Comparison of ENCODE assay signal across 1 cellular context in the genomic region with DNA sequence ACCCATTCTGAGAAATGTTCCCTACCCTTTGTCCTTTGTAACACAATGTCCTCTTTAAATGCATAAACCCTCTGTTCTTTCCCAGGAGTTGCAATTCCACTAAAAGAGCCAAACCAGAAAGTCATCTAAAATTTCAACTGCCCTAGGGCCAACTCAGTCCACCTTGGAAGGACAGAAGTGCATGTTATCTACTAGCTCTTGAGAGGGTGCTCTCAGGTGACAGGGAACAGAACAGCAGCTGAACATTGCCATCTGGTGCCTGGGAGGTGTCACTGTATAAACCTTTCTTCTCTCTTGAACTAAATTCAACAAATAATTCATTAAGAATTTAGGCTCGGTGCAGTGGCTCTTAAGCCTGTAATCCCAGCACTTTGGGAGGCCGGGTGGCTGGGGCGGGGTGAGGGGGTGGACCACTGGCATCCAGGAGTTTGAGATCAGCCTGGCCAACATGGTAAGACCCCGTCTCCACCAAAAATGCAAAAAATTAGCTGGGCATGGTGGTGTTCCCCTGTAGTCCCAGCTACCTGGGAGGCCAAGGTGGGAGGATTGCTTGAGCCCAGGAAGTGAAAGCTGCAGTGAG.
TF ChIP-seq lines count a peak whose summit lies in the region.

No MANE protein-coding gene starts in this region.

TF ChIP-seq in HepG2, 621 proteins besides CTCF, POLR2A, EP300 and RAD21 (continued from another document):
- TF ChIP-seq, protein P1, sequence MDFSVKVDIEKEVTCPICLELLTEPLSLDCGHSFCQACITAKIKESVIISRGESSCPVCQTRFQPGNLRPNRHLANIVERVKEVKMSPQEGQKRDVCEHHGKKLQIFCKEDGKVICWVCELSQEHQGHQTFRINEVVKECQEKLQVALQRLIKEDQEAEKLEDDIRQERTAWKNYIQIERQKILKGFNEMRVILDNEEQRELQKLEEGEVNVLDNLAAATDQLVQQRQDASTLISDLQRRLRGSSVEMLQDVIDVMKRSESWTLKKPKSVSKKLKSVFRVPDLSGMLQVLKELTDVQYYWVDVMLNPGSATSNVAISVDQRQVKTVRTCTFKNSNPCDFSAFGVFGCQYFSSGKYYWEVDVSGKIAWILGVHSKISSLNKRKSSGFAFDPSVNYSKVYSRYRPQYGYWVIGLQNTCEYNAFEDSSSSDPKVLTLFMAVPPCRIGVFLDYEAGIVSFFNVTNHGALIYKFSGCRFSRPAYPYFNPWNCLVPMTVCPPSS (IDR thresholded peaks at IDR 0.05): no peak
- TF ChIP-seq, protein P2, sequence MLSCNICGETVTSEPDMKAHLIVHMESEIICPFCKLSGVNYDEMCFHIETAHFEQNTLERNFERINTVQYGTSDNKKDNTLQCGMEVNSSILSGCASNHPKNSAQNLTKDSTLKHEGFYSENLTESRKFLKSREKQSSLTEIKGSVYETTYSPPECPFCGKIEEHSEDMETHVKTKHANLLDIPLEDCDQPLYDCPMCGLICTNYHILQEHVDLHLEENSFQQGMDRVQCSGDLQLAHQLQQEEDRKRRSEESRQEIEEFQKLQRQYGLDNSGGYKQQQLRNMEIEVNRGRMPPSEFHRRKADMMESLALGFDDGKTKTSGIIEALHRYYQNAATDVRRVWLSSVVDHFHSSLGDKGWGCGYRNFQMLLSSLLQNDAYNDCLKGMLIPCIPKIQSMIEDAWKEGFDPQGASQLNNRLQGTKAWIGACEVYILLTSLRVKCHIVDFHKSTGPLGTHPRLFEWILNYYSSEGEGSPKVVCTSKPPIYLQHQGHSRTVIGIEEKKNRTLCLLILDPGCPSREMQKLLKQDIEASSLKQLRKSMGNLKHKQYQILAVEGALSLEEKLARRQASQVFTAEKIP (CRISPR knock-in tag; IDR thresholded peaks at IDR 0.05; ENCODE audit: borderline replicate concordance): no peak
- TF ChIP-seq, protein P3, sequence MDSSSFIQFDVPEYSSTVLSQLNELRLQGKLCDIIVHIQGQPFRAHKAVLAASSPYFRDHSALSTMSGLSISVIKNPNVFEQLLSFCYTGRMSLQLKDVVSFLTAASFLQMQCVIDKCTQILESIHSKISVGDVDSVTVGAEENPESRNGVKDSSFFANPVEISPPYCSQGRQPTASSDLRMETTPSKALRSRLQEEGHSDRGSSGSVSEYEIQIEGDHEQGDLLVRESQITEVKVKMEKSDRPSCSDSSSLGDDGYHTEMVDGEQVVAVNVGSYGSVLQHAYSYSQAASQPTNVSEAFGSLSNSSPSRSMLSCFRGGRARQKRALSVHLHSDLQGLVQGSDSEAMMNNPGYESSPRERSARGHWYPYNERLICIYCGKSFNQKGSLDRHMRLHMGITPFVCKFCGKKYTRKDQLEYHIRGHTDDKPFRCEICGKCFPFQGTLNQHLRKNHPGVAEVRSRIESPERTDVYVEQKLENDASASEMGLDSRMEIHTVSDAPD (CRISPR knock-in tag; IDR thresholded peaks at IDR 0.05): no peak
- no peak for TF ChIP-seq ETV5 (CRISPR knock-in tag; IDR thresholded peaks at IDR 0.05; ENCODE audit: borderline replicate concordance)
- no peak for TF ChIP-seq PHF20 (CRISPR knock-in tag; IDR thresholded peaks at IDR 0.05)
- TF ChIP-seq, protein P4, sequence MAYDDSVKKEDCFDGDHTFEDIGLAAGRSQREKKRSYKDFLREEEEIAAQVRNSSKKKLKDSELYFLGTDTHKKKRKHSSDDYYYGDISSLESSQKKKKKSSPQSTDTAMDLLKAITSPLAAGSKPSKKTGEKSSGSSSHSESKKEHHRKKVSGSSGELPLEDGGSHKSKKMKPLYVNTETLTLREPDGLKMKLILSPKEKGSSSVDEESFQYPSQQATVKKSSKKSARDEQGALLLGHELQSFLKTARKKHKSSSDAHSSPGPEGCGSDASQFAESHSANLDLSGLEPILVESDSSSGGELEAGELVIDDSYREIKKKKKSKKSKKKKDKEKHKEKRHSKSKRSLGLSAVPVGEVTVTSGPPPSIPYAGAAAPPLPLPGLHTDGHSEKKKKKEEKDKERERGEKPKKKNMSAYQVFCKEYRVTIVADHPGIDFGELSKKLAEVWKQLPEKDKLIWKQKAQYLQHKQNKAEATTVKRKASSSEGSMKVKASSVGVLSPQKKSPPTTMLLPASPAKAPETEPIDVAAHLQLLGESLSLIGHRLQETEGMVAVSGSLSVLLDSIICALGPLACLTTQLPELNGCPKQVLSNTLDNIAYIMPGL (CRISPR knock-in tag; IDR thresholded peaks at IDR 0.05; ENCODE audit: borderline replicate concordance in 1 of 2, low read depth in 1 of 2): peak in 1 of 2 experiments; percentile 38; a peak in 1 of 4 replicates
- no peak for TF ChIP-seq ZNF101 (CRISPR knock-in tag; IDR thresholded peaks at IDR 0.05; ENCODE audit: borderline replicate concordance, low read depth)
- TF ChIP-seq ZSCAN25 (CRISPR knock-in tag; IDR thresholded peaks at IDR 0.05): no peak
- no peak for TF ChIP-seq DPF2 (CRISPR knock-in tag; IDR thresholded peaks at IDR 0.05; ENCODE audit: borderline replicate concordance, low read depth)
- no peak for TF ChIP-seq TBX3 (IDR thresholded peaks at IDR 0.05; ENCODE audit: borderline replicate concordance)
- TF ChIP-seq, protein P5, sequence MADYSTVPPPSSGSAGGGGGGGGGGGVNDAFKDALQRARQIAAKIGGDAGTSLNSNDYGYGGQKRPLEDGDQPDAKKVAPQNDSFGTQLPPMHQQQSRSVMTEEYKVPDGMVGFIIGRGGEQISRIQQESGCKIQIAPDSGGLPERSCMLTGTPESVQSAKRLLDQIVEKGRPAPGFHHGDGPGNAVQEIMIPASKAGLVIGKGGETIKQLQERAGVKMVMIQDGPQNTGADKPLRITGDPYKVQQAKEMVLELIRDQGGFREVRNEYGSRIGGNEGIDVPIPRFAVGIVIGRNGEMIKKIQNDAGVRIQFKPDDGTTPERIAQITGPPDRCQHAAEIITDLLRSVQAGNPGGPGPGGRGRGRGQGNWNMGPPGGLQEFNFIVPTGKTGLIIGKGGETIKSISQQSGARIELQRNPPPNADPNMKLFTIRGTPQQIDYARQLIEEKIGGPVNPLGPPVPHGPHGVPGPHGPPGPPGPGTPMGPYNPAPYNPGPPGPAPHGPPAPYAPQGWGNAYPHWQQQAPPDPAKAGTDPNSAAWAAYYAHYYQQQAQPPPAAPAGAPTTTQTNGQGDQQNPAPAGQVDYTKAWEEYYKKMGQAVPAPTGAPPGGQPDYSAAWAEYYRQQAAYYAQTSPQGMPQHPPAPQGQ (CRISPR knock-in tag; IDR thresholded peaks at IDR 0.05; ENCODE audit: borderline replicate concordance): no peak
